In the genomic region with DNA sequence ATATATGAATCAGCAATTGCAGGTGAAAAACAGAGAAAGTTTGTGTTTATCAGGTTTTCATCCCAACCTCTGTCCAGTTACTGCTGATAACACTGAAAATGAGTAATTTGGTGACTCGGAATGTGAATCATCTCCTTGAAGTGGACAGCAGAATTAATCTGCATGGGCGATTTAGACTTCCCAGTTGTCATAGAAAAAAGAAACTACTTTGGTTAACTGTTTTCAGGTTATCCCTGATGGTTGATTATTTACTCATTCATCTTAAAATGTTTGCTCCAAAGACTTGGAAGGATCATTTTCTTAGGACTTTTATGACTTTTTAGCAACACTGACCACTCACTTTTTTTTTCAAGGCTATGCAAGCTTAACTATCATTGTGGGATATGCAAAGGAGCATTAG, we compare ENCODE assay signal across 22 cellular contexts.
DNase-seq lines count a peak whose midpoint lies in the region; TF ChIP-seq lines count a peak whose summit lies in the region.
"Had no signal": no experiment of that assay in that cellular context is flagged by ENCODE, and none has a peak within 500 bp of the region (broad histone marks: within the 10 kb centered on the region; RNA-seq: fewer than 3 reads in every experiment).

No MANE protein-coding gene starts in this region.

- no peak overlapping the region for H2AFZ ChIP-seq in mesenchymal stem cell (ENCODE audit: low read depth, low read length)
- H2AFZ ChIP-seq: hepatocyte had no signal

- H3K4ac ChIP-seq in mesenchymal stem cell (ENCODE audit: low read depth in 1 of 2, low read length in 2 of 2): no peak overlapping the region

- peaks cover 4% of the 10 kb centered on the region for H3K4me1 ChIP-seq in mesenchymal stem cell (ENCODE audit: control insufficient read depth, insufficient read depth, low read depth, low read length)
- H3K4me1 ChIP-seq in Peyer's patch: no peaks in the 10 kb centered on the region
- H3K4me1 ChIP-seq: left lung, SJSA1 had no signal

- no peak overlapping the region for H3K4me3 ChIP-seq in epithelial cell of proximal tubule (ENCODE audit: low read depth, low read length)
- no peak overlapping the region for H3K4me3 ChIP-seq in mesenchymal stem cell (ENCODE audit: insufficient read depth in 1 of 2, low read depth in 1 of 2, low read length in 2 of 2)
- no peak overlapping the region for H3K4me3 ChIP-seq in Peyer's patch
- H3K4me3 ChIP-seq: hepatocyte, left lung, SJSA1, thoracic aorta had no signal

- no peak overlapping the region for H3K4me2 ChIP-seq in mesenchymal stem cell (ENCODE audit: low read length, poor library complexity, severe bottlenecking)
- H3K4me2 ChIP-seq: hepatocyte had no signal

- no peak overlapping the region for H3K14ac ChIP-seq in mesenchymal stem cell (ENCODE audit: low read length in 2 of 2)

- no peaks in the 10 kb centered on the region for H3K27me3 ChIP-seq in mesenchymal stem cell (ENCODE audit: control insufficient read depth in 1 of 2, insufficient read depth in 1 of 2, low read length in 2 of 2)
- H3K27me3 ChIP-seq in Peyer's patch: no peaks in the 10 kb centered on the region
- H3K27me3 ChIP-seq: hepatocyte, left lung, neutrophil, SJSA1 had no signal

- H3K36me3 ChIP-seq in mesenchymal stem cell (ENCODE audit: control insufficient read depth in 1 of 2, insufficient read depth in 2 of 2, low read depth in 1 of 2, low read length in 2 of 2) (no peaks in the 10 kb centered on the region), Peyer's patch (no peaks in the 10 kb centered on the region)
- H3K36me3 ChIP-seq: left lung, neutrophil, SJSA1, thoracic aorta had no signal

- TF ChIP-seq CTCF in epithelial cell of proximal tubule (conservative IDR thresholded peaks at IDR 0.05; ENCODE audit: low read depth, low read length): no peak
- TF ChIP-seq CTCF in Peyer's patch (IDR thresholded peaks at IDR 0.05): no peak

- no peak overlapping the region for H3K23ac ChIP-seq in mesenchymal stem cell (ENCODE audit: low read length in 2 of 2)

- no peak overlapping the region for H3K18ac ChIP-seq in mesenchymal stem cell (ENCODE audit: low read depth in 1 of 2, low read length in 2 of 2)

- H2AK5ac ChIP-seq in mesenchymal stem cell (ENCODE audit: low read length, severe bottlenecking): no peak overlapping the region

- no peak overlapping the region for H3K9ac ChIP-seq in mesenchymal stem cell (ENCODE audit: low read length)

- DNase-seq in EH (ENCODE audit: low read depth) (peak; percentile 30), RPMI7951 (ENCODE audit: low read depth) (peak; percentile 78), epithelial cell of proximal tubule (ENCODE audit: low read depth) (peak; percentile 59), mesenchymal stem cell (peak; percentile 30), SW 1271 (lab: John Stamatoyannopoulos, UW) (no peak), cortex of kidney (lab: John Stamatoyannopoulos, UW) (no peak), pons (ENCODE audit: low spot score) (no peak), Peyer's patch (no peak)
- DNase-seq: activated CD4-positive, alpha-beta memory T cell treated with anti-CD3 and anti-CD28 coated beads for 36 hours; activated CD8-positive, alpha-beta memory T cell treated with anti-CD3 and anti-CD28 coated beads, Interleukin-2, amount 50 U/mL, for 4 hours; cerebellar nuclear complex; foreskin melanocyte; H7; left lung; NCI-H1105; NCI-H187 treated with DMSO at 0.1 percent for 48 hours; NCI-H526 treated with DMSO at 0.1 percent for 48 hours; stimulated activated naive CD8-positive, alpha-beta T cell treated with anti-CD3 and anti-CD28 coated beads, Interleukin-15, Interleukin-2, amounts not matched to agents 100 U/mL and 50 U/mL, for 24 hours had no signal

- H2BK15ac ChIP-seq in mesenchymal stem cell (ENCODE audit: low read depth, poor library complexity, severe bottlenecking): no peak overlapping the region

- WGBS in mesenchymal stem cell: no CpG with 5 or more reads among the region's 2 CpGs

- no peak overlapping the region for H2BK120ac ChIP-seq in mesenchymal stem cell (ENCODE audit: low read depth, low read length)

- H3K9me3 ChIP-seq in mesenchymal stem cell (ENCODE audit: control insufficient read depth, low read length) (no peaks in the 10 kb centered on the region), Peyer's patch (no peaks in the 10 kb centered on the region)
- H3K9me3 ChIP-seq: neutrophil, SJSA1, thoracic aorta had no signal

- H3K27ac ChIP-seq in mesenchymal stem cell (ENCODE audit: low read length, poor library complexity, severe bottlenecking): peak overlapping the region; percentile 51
- H3K27ac ChIP-seq in Peyer's patch: no peak overlapping the region
- H3K27ac ChIP-seq: hepatocyte, left lung, neutrophil, SJSA1, thoracic aorta had no signal

- TF ChIP-seq POLR2A in Peyer's patch (IDR thresholded peaks at IDR 0.05): no peak

- H2BK5ac ChIP-seq in mesenchymal stem cell (ENCODE audit: low read depth, low read length, poor library complexity, severe bottlenecking): no peak overlapping the region

- H2BK12ac ChIP-seq in mesenchymal stem cell (ENCODE audit: low read length in 2 of 2): no peak overlapping the region

- no peak overlapping the region for H4K91ac ChIP-seq in mesenchymal stem cell (ENCODE audit: low read length)

- no peaks in the 10 kb centered on the region for H3K79me1 ChIP-seq in mesenchymal stem cell (replicated peaks; ENCODE audit: low read length, poor library complexity, severe bottlenecking)

- H4K8ac ChIP-seq in mesenchymal stem cell (ENCODE audit: low read length): no peak overlapping the region

Comparison
In these comparisons a context has a peak if more than half of its experiments do, and no peak if none do; other contexts are left out.
1. DNase-seq: peak in EH (single experiment), RPMI7951 (single experiment), epithelial cell of proximal tubule (single experiment) and mesenchymal stem cell (single experiment); none in SW 1271 (0 of 2), cortex of kidney (single experiment), pons (single experiment) and Peyer's patch (0 of 3).